In genomic region chr12:51329742-51330141, GRCh38 we compare ENCODE assay signal across 1 cellular context.
TF ChIP-seq lines count a peak whose summit lies in the region.

No MANE protein-coding gene starts in this region.

TF ChIP-seq in GM12878, 131 proteins besides CTCF, POLR2A, EP300 and RAD21:
- TF ChIP-seq ETV6 (conservative IDR thresholded peaks at IDR 0.05 in 1 of 2, IDR thresholded peaks at IDR 0.05 in 1 of 2; ENCODE audit: borderline replicate concordance in 1 of 2, low read depth in 1 of 2) (no peak), ZZZ3 (IDR thresholded peaks at IDR 0.05; ENCODE audit: control insufficient read depth, insufficient read length, low read depth) (no peak), ESRRA (IDR thresholded peaks at IDR 0.05; ENCODE audit: low read length) (no peak), SREBF2 (IDR thresholded peaks at IDR 0.05; ENCODE audit: low read length) (no peak), KLF5 (IDR thresholded peaks at IDR 0.05; ENCODE audit: partially characterized antibody) (no peak), NBN (IDR thresholded peaks at IDR 0.05) (no peak), NKRF (conservative IDR thresholded peaks at IDR 0.05) (no peak), HDAC6 (IDR thresholded peaks at IDR 0.05; ENCODE audit: unreplicated experiment) (no peak), USF2 (IDR thresholded peaks at IDR 0.05; ENCODE audit: borderline replicate concordance, low read depth, low read length) (no peak), IRF3 (IDR thresholded peaks at IDR 0.05) (no peak), PKNOX1 (IDR thresholded peaks at IDR 0.05) (no peak), YY1 (IDR thresholded peaks at IDR 0.05; ENCODE audit: low read depth, low read length) (no peak), MXI1 (IDR thresholded peaks at IDR 0.05; ENCODE audit: low read depth, low read length) (no peak), MAX (IDR thresholded peaks at IDR 0.05; ENCODE audit: low read depth, low read length) (no peak), CREM (IDR thresholded peaks at IDR 0.05; ENCODE audit: low read depth) (no peak)
- TF ChIP-seq, protein P1, sequence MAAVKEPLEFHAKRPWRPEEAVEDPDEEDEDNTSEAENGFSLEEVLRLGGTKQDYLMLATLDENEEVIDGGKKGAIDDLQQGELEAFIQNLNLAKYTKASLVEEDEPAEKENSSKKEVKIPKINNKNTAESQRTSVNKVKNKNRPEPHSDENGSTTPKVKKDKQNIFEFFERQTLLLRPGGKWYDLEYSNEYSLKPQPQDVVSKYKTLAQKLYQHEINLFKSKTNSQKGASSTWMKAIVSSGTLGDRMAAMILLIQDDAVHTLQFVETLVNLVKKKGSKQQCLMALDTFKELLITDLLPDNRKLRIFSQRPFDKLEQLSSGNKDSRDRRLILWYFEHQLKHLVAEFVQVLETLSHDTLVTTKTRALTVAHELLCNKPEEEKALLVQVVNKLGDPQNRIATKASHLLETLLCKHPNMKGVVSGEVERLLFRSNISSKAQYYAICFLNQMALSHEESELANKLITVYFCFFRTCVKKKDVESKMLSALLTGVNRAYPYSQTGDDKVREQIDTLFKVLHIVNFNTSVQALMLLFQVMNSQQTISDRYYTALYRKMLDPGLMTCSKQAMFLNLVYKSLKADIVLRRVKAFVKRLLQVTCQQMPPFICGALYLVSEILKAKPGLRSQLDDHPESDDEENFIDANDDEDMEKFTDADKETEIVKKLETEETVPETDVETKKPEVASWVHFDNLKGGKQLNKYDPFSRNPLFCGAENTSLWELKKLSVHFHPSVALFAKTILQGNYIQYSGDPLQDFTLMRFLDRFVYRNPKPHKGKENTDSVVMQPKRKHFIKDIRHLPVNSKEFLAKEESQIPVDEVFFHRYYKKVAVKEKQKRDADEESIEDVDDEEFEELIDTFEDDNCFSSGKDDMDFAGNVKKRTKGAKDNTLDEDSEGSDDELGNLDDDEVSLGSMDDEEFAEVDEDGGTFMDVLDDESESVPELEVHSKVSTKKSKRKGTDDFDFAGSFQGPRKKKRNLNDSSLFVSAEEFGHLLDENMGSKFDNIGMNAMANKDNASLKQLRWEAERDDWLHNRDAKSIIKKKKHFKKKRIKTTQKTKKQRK (IDR thresholded peaks at IDR 0.05; ENCODE audit: low read depth, low read length) = no peak
- TF ChIP-seq, protein P2, sequence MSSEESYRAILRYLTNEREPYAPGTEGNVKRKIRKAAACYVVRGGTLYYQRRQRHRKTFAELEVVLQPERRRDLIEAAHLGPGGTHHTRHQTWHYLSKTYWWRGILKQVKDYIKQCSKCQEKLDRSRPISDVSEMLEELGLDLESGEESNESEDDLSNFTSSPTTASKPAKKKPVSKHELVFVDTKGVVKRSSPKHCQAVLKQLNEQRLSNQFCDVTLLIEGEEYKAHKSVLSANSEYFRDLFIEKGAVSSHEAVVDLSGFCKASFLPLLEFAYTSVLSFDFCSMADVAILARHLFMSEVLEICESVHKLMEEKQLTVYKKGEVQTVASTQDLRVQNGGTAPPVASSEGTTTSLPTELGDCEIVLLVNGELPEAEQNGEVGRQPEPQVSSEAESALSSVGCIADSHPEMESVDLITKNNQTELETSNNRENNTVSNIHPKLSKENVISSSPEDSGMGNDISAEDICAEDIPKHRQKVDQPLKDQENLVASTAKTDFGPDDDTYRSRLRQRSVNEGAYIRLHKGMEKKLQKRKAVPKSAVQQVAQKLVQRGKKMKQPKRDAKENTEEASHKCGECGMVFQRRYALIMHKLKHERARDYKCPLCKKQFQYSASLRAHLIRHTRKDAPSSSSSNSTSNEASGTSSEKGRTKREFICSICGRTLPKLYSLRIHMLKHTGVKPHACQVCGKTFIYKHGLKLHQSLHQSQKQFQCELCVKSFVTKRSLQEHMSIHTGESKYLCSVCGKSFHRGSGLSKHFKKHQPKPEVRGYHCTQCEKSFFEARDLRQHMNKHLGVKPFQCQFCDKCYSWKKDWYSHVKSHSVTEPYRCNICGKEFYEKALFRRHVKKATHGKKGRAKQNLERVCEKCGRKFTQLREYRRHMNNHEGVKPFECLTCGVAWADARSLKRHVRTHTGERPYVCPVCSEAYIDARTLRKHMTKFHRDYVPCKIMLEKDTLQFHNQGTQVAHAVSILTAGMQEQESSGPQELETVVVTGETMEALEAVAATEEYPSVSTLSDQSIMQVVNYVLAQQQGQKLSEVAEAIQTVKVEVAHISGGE (CRISPR knock-in tag; IDR thresholded peaks at IDR 0.05) = no peak
TF ChIP-seq in GM12878: peak in this region for 0.
